24 cellular contexts compared by ENCODE assay signal in the genomic region with DNA sequence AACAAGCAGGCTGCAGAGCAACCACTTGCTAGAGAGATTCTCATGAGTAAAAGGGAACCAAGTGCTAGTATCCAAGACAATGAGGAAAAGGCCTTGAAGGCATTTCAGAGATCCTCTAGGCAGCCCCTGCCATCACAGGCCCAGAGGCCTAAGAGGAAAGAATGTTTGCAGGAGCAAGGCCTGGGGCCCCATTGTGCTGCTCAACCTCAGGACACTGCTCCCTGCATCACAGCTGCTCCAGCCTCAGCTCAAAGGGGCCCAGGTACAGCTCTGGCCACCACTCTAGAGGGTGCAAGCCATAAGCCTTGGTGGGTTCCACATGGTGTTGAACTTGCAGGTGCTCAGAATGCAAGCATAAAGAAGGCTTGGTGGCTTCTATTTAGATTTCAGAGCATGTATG.
DNase-seq lines count a peak whose midpoint lies in the region; ATAC-seq, FAIRE-seq and TF ChIP-seq lines count a peak whose summit lies in the region.
"Had no signal": no experiment of that assay in that cellular context is flagged by ENCODE, and none has a peak within 500 bp of the region (broad histone marks: within the 10 kb centered on the region; RNA-seq: fewer than 3 reads in every experiment).

No MANE protein-coding gene starts in this region.

- in situ Hi-C loops in K562 (cut with MboI), result no loop called here

- H2AFZ ChIP-seq in K562 (ENCODE audit: low read depth, low read length), result no peak overlapping the region
- H2AFZ ChIP-seq: GM23338 had no signal

- TF ChIP-seq POLR2A in A549 (IDR thresholded peaks at IDR 0.05; ENCODE audit: low read length) (no peak), K562 (conservative IDR thresholded peaks at IDR 0.05) (no peak)

- TF ChIP-seq CTCF in A549 (IDR thresholded peaks at IDR 0.05) (no peak), K562 (IDR thresholded peaks at IDR 0.05 in 2 of 3, conservative IDR thresholded peaks at IDR 0.05 in 1 of 3; ENCODE audit: insufficient read depth in 2 of 3, low read depth in 1 of 3, low read length in 3 of 3) (no peak)

- DNase-seq in A549 (ENCODE audit: low read depth in 1 of 2, low spot score in 1 of 2), result no peak
- DNase-seq in K562 (ENCODE audit: extremely low read depth in 1 of 4, low spot score in 3 of 4), result no peak
- peak; percentile 37 for DNase-seq in islet precursor cell
- peak; percentile 1 for DNase-seq in sciatic nerve (ENCODE audit: low spot score)
- DNase-seq in NCI-H1930 (lab: John Stamatoyannopoulos, UW), result no peak
- no peak for DNase-seq in stimulated activated CD4-positive, alpha-beta T cell treated with anti-CD3 and anti-CD28 coated beads, Interleukin-15, amount 100 ng/mL, for 24 hours
- DNase-seq in NCI-H524 (lab: John Stamatoyannopoulos, UW), result no peak
- DNase-seq: ACHN; AML-193; BE2C; Caco-2; CD4-positive, alpha-beta memory T cell; DMS153; EL; GDM1; H9; HFFc6 had no signal

- CTCF ChIA-PET in A549 (lab: Yijun Ruan, JAX), result interaction anchor here (1.3 to 2.7 kb wide), 3 partner anchors 216 to 530 kb away, joined by 4 to 12 read pairs (median 4); no protein-coding TSS in a partner anchor
- CTCF ChIA-PET in K562 (lab: Yijun Ruan, JAX; ENCODE audit: low intra/inter-chr PET ratio), result no interaction called here

- no peaks in the 10 kb centered on the region for H3K79me2 ChIP-seq in K562 (ENCODE audit: control insufficient read depth, insufficient read depth, low read length)

- H3K4me2 ChIP-seq in A549 (no peak overlapping the region), K562 (ENCODE audit: insufficient read depth, low read length) (no peak overlapping the region)
- H3K4me2 ChIP-seq: BLaER1 treated with 17β-estradiol and CSF1 and Interleukin-3, amounts not matched to agents 10 nM and 100 nM; GM23338 had no signal

- H3K4me3 ChIP-seq in A549, result no peak overlapping the region
- no peak overlapping the region for H3K4me3 ChIP-seq in K562
- H3K4me3 ChIP-seq: BLaER1 treated with 17β-estradiol and CSF1 and Interleukin-3, amounts not matched to agents 10 nM and 100 nM; GM23338 had no signal

- H3K4me1 ChIP-seq in A549 (peaks cover 4% of the 10 kb centered on the region; the same call in 1 of the 3 replicates), K562 (replicated peaks in 1 of 2; ENCODE audit: control insufficient read depth in 2 of 2, insufficient read depth in 2 of 2, low read length in 2 of 2) (no peaks in the 10 kb centered on the region)

- intact Hi-C loops in K562 (cut with micrococcal nuclease) (no loop called here), sciatic nerve (cut with DNase I) (no loop called here)

- TF ChIP-seq EP300 in A549 (IDR thresholded peaks at IDR 0.05), result no peak
- no peak for TF ChIP-seq EP300 in K562 (IDR thresholded peaks at IDR 0.05; ENCODE audit: low read length)

- no peaks in the 10 kb centered on the region for H3K27me3 ChIP-seq in K562 (ENCODE audit: control insufficient read depth in 2 of 2, insufficient read depth in 2 of 2, low read length in 2 of 2)
- H3K27me3 ChIP-seq: BE2C; BLaER1 treated with 17β-estradiol and CSF1 and Interleukin-3, amounts not matched to agents 10 nM and 100 nM had no signal

- no peak for ATAC-seq in A549
- no peak for ATAC-seq in K562
- no peak for ATAC-seq in sciatic nerve
- ATAC-seq: GM23338, HCT116 had no signal

- FAIRE-seq in A549 (lab: Jason Lieb, UNC) (no peak), K562 (lab: Jason Lieb, UNC) (no peak)
- FAIRE-seq: A204.1, GM12891, GM18507 had no signal

- peaks cover 16% of the 10 kb centered on the region; the same call in 2 of the 3 replicates for H3K9me3 ChIP-seq in A549
- no peaks in the 10 kb centered on the region for H3K9me3 ChIP-seq in K562 (replicated peaks; ENCODE audit: control insufficient read depth, insufficient read depth, low read depth, low read length)
- H3K9me3 ChIP-seq: BE2C had no signal

- no peak overlapping the region for H3K9ac ChIP-seq in K562 (ENCODE audit: insufficient read depth in 1 of 2, low read depth in 2 of 2, low read length in 2 of 2)
- H3K9ac ChIP-seq: BLaER1 treated with 17β-estradiol and CSF1 and Interleukin-3, amounts not matched to agents 10 nM and 100 nM had no signal

- H3K27ac ChIP-seq in A549 (no peak overlapping the region), K562 (ENCODE audit: extremely low read depth, low read depth, low read length) (no peak overlapping the region)
- H3K27ac ChIP-seq: 22Rv1; BLaER1 treated with 17β-estradiol and CSF1 and Interleukin-3, amounts not matched to agents 10 nM and 100 nM had no signal

- TF ChIP-seq RAD21 in A549 (conservative IDR thresholded peaks at IDR 0.05 in 1 of 2, IDR thresholded peaks at IDR 0.05 in 1 of 2), result no peak
- TF ChIP-seq RAD21 in K562 (CRISPR knock-in tag; conservative IDR thresholded peaks at IDR 0.05 in 1 of 2, IDR thresholded peaks at IDR 0.05 in 1 of 2), result no peak

- POLR2A ChIA-PET in A549 (lab: Yijun Ruan, JAX) (no interaction called here), K562 (lab: Yijun Ruan, JAX) (interaction anchor here (0.5 kb wide), 1 partner anchor 328 kb away, joined by 5 read pairs; no protein-coding TSS in a partner anchor)

- BruUV-seq in K562 (replicated peaks; lab: Mats Ljungman, UMichigan), result no TSS peak

- H3K9me1 ChIP-seq in K562 (ENCODE audit: control insufficient read depth, insufficient read depth, low read length), result peaks cover 2% of the 10 kb centered on the region

- no peaks in the 10 kb centered on the region for H4K20me1 ChIP-seq in K562 (replicated peaks; ENCODE audit: control insufficient read depth, insufficient read depth, low read length)
- H4K20me1 ChIP-seq: BLaER1 treated with 17β-estradiol and CSF1 and Interleukin-3, amounts not matched to agents 10 nM and 100 nM had no signal

- no peaks in the 10 kb centered on the region for H3K36me3 ChIP-seq in K562 (ENCODE audit: control insufficient read depth, insufficient read depth, low read length)
- H3K36me3 ChIP-seq: BE2C; BLaER1 treated with 17β-estradiol and CSF1 and Interleukin-3, amounts not matched to agents 10 nM and 100 nM had no signal

TF ChIP-seq in A549, 52 proteins besides CTCF, POLR2A, EP300 and RAD21:
- TF ChIP-seq CBX8 (IDR thresholded peaks at IDR 0.05), result no peak
- TF ChIP-seq ZFP36 (IDR thresholded peaks at IDR 0.05; ENCODE audit: borderline replicate concordance, partially characterized antibody), result peak; percentile 55

TF ChIP-seq in K562, 482 proteins besides CTCF, POLR2A, EP300 and RAD21:
- TF ChIP-seq CBX8 (IDR thresholded peaks at IDR 0.05; ENCODE audit: borderline replicate concordance, extremely low read depth, low read depth, low read length, poor library complexity, severe bottlenecking), result no peak
- peak; percentile 28 for TF ChIP-seq ZFP36 (IDR thresholded peaks at IDR 0.05; ENCODE audit: low read depth, low read length, partially characterized antibody)

Comparison
In these comparisons a context has a peak if more than half of its experiments do, and no peak if none do; other contexts are left out.
1. DNase-seq: peak in islet precursor cell (single experiment) and sciatic nerve (single experiment); none in A549 (0 of 2), K562 (0 of 4), NCI-H1930 (0 of 2), stimulated activated CD4-positive, alpha-beta T cell treated with anti-CD3 and anti-CD28 coated beads, Interleukin-15, amount 100 ng/mL, for 24 hours (single experiment) and NCI-H524 (0 of 2).